Comparison of ENCODE assay signal across 14 cellular contexts in the genomic region with DNA sequence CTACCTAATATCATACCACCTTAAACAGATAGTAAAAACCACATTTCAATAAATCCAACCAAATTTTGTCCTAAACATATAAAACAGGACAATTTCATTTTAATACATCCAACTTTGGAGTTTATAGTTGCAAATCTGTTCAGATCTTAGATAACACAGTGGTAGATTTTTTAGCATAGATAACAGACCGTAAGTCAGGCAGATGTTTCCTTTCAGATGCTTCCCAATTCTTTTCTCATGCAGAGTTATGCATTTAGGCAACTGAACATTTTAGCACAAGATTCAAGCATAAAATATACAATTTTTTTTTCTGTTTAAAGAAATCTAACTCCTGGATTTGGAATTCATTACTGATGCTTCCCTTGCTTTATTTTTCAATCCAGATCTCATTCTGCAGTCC.
DNase-seq lines count a peak whose midpoint lies in the region; ATAC-seq and TF ChIP-seq lines count a peak whose summit lies in the region.
"Had no signal": no experiment of that assay in that cellular context is flagged by ENCODE, and none has a peak within 500 bp of the region (broad histone marks: within the 10 kb centered on the region; RNA-seq: fewer than 3 reads in every experiment).

No MANE protein-coding gene starts in this region.

- POLR2A ChIA-PET in activated CD4-positive, alpha-beta memory T cell treated with anti-CD3 and anti-CD28 coated beads, Interleukin-2, amount 10 ng/mL, durations not matched to agents 7 days and 5 days (lab: Charles Lee): no interaction called here

- H3K9me3 ChIP-seq in GM23248 (ENCODE audit: low read depth) (no peaks in the 10 kb centered on the region), vagina (no peaks in the 10 kb centered on the region)
- H3K9me3 ChIP-seq: BLaER1 treated with 17β-estradiol and CSF1 and Interleukin-3, amounts not matched to agents 10 nM and 100 nM had no signal

- H3K9me2 ChIP-seq in GM23248 (ENCODE audit: insufficient read depth): no peaks in the 10 kb centered on the region

- WGBS in GM23248 (ENCODE audit: low coverage in 1 of 2, low lambda C conversion rate in 2 of 2, missing lambda C conversion rate in 2 of 2), 2 experiments: 86 to 90% methylated on average over 1 of the region's 1 CpG

- no peaks in the 10 kb centered on the region for H3K36me3 ChIP-seq in GM23248 (ENCODE audit: low read depth)
- H3K36me3 ChIP-seq in vagina: no peaks in the 10 kb centered on the region
- H3K36me3 ChIP-seq: BLaER1 treated with 17β-estradiol and CSF1 and Interleukin-3, amounts not matched to agents 10 nM and 100 nM had no signal

- H3K4me1 Mint-ChIP-seq in activated CD4-positive, alpha-beta memory T cell treated with anti-CD3 and anti-CD28 coated beads, Interleukin-2, amount 10 ng/mL, durations not matched to agents 7 days and 5 days: no peaks in the 10 kb centered on the region
- H3K4me1 Mint-ChIP-seq: CD4-positive, CD25-positive, alpha-beta regulatory T cell; H9 had no signal

- no peaks in the 10 kb centered on the region for H3K27me3 ChIP-seq in GM23248 (replicated peaks; ENCODE audit: insufficient read depth)
- H3K27me3 ChIP-seq in vagina: no peaks in the 10 kb centered on the region
- H3K27me3 ChIP-seq: BLaER1 treated with 17β-estradiol and CSF1 and Interleukin-3, amounts not matched to agents 10 nM and 100 nM had no signal

- DNase-seq in GM23248 (no peak), RPMI7951 (ENCODE audit: low read depth) (peak; percentile 6), fibroblast of villous mesenchyme (ENCODE audit: low read depth) (peak; percentile 18), vagina (ENCODE audit: extremely low spot score in 2 of 2) (no peak), NK-92 (lab: John Stamatoyannopoulos, UW; ENCODE audit: unreplicated experiment) (no peak)
- no peak for DNase-seq in activated CD4-positive, alpha-beta memory T cell treated with anti-CD3 and anti-CD28 coated beads, Interleukin-2, amount 10 ng/mL, durations not matched to agents 7 days and 5 days
- DNase-seq: ACHN; CD4-positive, CD25-positive, alpha-beta regulatory T cell; DMS53; H9 had no signal

- no peaks in the 10 kb centered on the region for H4K20me1 ChIP-seq in GM23248 (ENCODE audit: insufficient read depth)
- H4K20me1 ChIP-seq: BLaER1 treated with 17β-estradiol and CSF1 and Interleukin-3, amounts not matched to agents 10 nM and 100 nM had no signal

- no peaks in the 10 kb centered on the region for H3K27me3 Mint-ChIP-seq in activated CD4-positive, alpha-beta memory T cell treated with anti-CD3 and anti-CD28 coated beads, Interleukin-2, amount 10 ng/mL, durations not matched to agents 7 days and 5 days
- H3K27me3 Mint-ChIP-seq: CD4-positive, CD25-positive, alpha-beta regulatory T cell had no signal

- in situ Hi-C loops in GM23248 (cut with MboI): no loop called here

- H3K9me3 Mint-ChIP-seq in activated CD4-positive, alpha-beta memory T cell treated with anti-CD3 and anti-CD28 coated beads, Interleukin-2, amount 10 ng/mL, durations not matched to agents 7 days and 5 days: no peaks in the 10 kb centered on the region
- H3K9me3 Mint-ChIP-seq: GM23338, H9 had no signal

- H3K4me1 ChIP-seq in GM23248 (ENCODE audit: insufficient read depth) (peaks cover 10% of the 10 kb centered on the region), vagina (peaks cover 4% of the 10 kb centered on the region)
- H3K4me1 ChIP-seq: BLaER1 treated with 17β-estradiol and CSF1 and Interleukin-3, amounts not matched to agents 10 nM and 100 nM had no signal

- no peak overlapping the region for H3K27ac Mint-ChIP-seq in activated CD4-positive, alpha-beta memory T cell treated with anti-CD3 and anti-CD28 coated beads, Interleukin-2, amount 10 ng/mL, durations not matched to agents 7 days and 5 days
- H3K27ac Mint-ChIP-seq: CD4-positive, CD25-positive, alpha-beta regulatory T cell; GM23338; H9 had no signal

- H3K79me2 ChIP-seq in GM23248 (ENCODE audit: insufficient read depth): no peaks in the 10 kb centered on the region

- no peak overlapping the region for H3K4me3 Mint-ChIP-seq in activated CD4-positive, alpha-beta memory T cell treated with anti-CD3 and anti-CD28 coated beads, Interleukin-2, amount 10 ng/mL, durations not matched to agents 7 days and 5 days
- H3K4me3 Mint-ChIP-seq: CD4-positive, CD25-positive, alpha-beta regulatory T cell; GM23338; H9 had no signal

- no peak overlapping the region for H2AFZ ChIP-seq in GM23248
- H2AFZ ChIP-seq: GM23338 had no signal

- no peak overlapping the region for H3K4me3 ChIP-seq in GM23248
- no peak overlapping the region for H3K4me3 ChIP-seq in fibroblast of villous mesenchyme (ENCODE audit: low read depth, low read length)
- H3K4me3 ChIP-seq in vagina: no peak overlapping the region
- H3K4me3 ChIP-seq: BLaER1 treated with 17β-estradiol and CSF1 and Interleukin-3, amounts not matched to agents 10 nM and 100 nM; GM12878; GM23338 had no signal

- no peak for TF ChIP-seq POLR2A in vagina (IDR thresholded peaks at IDR 0.05)

- peak overlapping the region; percentile 3 for H3K4me2 ChIP-seq in GM23248 (ENCODE audit: unreplicated experiment)
- H3K4me2 ChIP-seq: BLaER1 treated with 17β-estradiol and CSF1 and Interleukin-3, amounts not matched to agents 10 nM and 100 nM; GM23338 had no signal

- intact Hi-C loops in vagina (cut with DNase I): no loop called here

- no peak overlapping the region for H3K9ac ChIP-seq in GM23248
- H3K9ac ChIP-seq: BLaER1 treated with 17β-estradiol and CSF1 and Interleukin-3, amounts not matched to agents 10 nM and 100 nM had no signal

- CTCF ChIA-PET in activated CD4-positive, alpha-beta memory T cell treated with anti-CD3 and anti-CD28 coated beads, Interleukin-2, amount 10 ng/mL, durations not matched to agents 7 days and 5 days (lab: Charles Lee): no interaction called here

- H3K27ac ChIP-seq in GM23248 (no peak overlapping the region), vagina (peak overlapping the region; percentile 15)
- H3K27ac ChIP-seq: BLaER1 treated with 17β-estradiol and CSF1 and Interleukin-3, amounts not matched to agents 10 nM and 100 nM had no signal

- H3F3A ChIP-seq in GM23248 (ENCODE audit: insufficient read depth): no peaks in the 10 kb centered on the region

- no peak for ATAC-seq in HG02571 (IDR thresholded peaks at IDR 0.05; ENCODE audit: unreplicated experiment)
- ATAC-seq: GM12878, GM23338 had no signal

- TF ChIP-seq CTCF in fibroblast of villous mesenchyme (IDR thresholded peaks at IDR 0.05; ENCODE audit: insufficient read depth, low read depth, low read length) (no peak), vagina (IDR thresholded peaks at IDR 0.05) (no peak)

- H3K36me3 Mint-ChIP-seq in activated CD4-positive, alpha-beta memory T cell treated with anti-CD3 and anti-CD28 coated beads, Interleukin-2, amount 10 ng/mL, durations not matched to agents 7 days and 5 days (ENCODE audit: low read depth): no peaks in the 10 kb centered on the region
- H3K36me3 Mint-ChIP-seq: CD4-positive, CD25-positive, alpha-beta regulatory T cell had no signal

Comparison
In these comparisons a context has a peak if more than half of its experiments do, and no peak if none do; other contexts are left out.
1. DNase-seq: peak in RPMI7951 (single experiment) and fibroblast of villous mesenchyme (single experiment); none in GM23248 (single experiment), vagina (0 of 2), NK-92 (single experiment) and activated CD4-positive, alpha-beta memory T cell treated with anti-CD3 and anti-CD28 coated beads, Interleukin-2, amount 10 ng/mL, durations not matched to agents 7 days and 5 days (single experiment).